Comparison of ENCODE assay signal across 8 cellular contexts in genomic region chr2:143937563-143938346, GRCh38.
DNase-seq lines count a peak whose midpoint lies in the region; ATAC-seq and TF ChIP-seq lines count a peak whose summit lies in the region.

No MANE protein-coding gene starts in this region.

- peak; percentile 22 to 35 for DNase-seq in Kasumi-1 (lab: John Stamatoyannopoulos, UW)
- peak in 1 of 2 donors; percentile 11 for DNase-seq in cardiac fibroblast (ENCODE audit: low read depth in 2 of 2)
- no peak for DNase-seq in lung (ENCODE audit: low spot score)
- no peak for DNase-seq in upper lobe of right lung
- no peak for DNase-seq in 8988T
- DNase-seq in activated naive CD4-positive, alpha-beta T cell (lab: John Stamatoyannopoulos, UW), result no peak

- H2AFZ ChIP-seq in ACC112 (ENCODE audit: low read length, unreplicated experiment), result peak overlapping the region; percentile 93

- intact Hi-C loops in upper lobe of right lung (cut with DNase I), result no loop called here

- 14 to 19% methylated on average over 20 of the region's 20 CpGs for WGBS in lung, 2 donors

- H3K9me3 ChIP-seq in lung (ENCODE audit: control insufficient read depth in 2 of 2, insufficient read depth in 1 of 2, low read length in 1 of 2) (no peaks in the 10 kb centered on the region), upper lobe of right lung (no peaks in the 10 kb centered on the region)

- TF ChIP-seq CTCF in cardiac fibroblast (IDR thresholded peaks at IDR 0.05; ENCODE audit: low read depth, low read length) (no peak), lung (IDR thresholded peaks at IDR 0.05; ENCODE audit: control extremely low read depth, extremely low read depth) (no peak), upper lobe of right lung (IDR thresholded peaks at IDR 0.05) (no peak)

- H3K27me3 ChIP-seq in ACC112 (ENCODE audit: insufficient read depth, low read length) (no peaks in the 10 kb centered on the region), lung (ENCODE audit: control insufficient read depth, insufficient read depth) (no peaks in the 10 kb centered on the region), upper lobe of right lung (peaks cover 9% of the 10 kb centered on the region)

- H3K79me2 ChIP-seq in ACC112 (ENCODE audit: control insufficient read depth, insufficient read depth, low read length, unreplicated experiment), result no peaks in the 10 kb centered on the region

- H3K4me1 ChIP-seq in ACC112 (ENCODE audit: control insufficient read depth, insufficient read depth, low read length, unreplicated experiment), result peaks cover 7% of the 10 kb centered on the region
- H3K4me1 ChIP-seq in lung (ENCODE audit: control insufficient read depth in 2 of 2, insufficient read depth in 2 of 2, low read length in 2 of 2), result peaks cover 0 to 9% of the 10 kb centered on the region in 2 donors
- peaks cover 8% of the 10 kb centered on the region for H3K4me1 ChIP-seq in upper lobe of right lung

- peak overlapping the region; percentile 87 for H3K4me3 ChIP-seq in ACC112 (ENCODE audit: low read depth, low read length)
- peak overlapping the region; percentile 36 to 60 for H3K4me3 ChIP-seq in cardiac fibroblast (replicated peaks in 1 of 2; ENCODE audit: low read depth in 2 of 2, low read length in 2 of 2)
- peak overlapping the region; percentile 52 for H3K4me3 ChIP-seq in lung
- H3K4me3 ChIP-seq in upper lobe of right lung, result peak overlapping the region; percentile 52

- H3K36me3 ChIP-seq in ACC112 (ENCODE audit: insufficient read depth, low read length), result no peaks in the 10 kb centered on the region
- H3K36me3 ChIP-seq in lung (ENCODE audit: control insufficient read depth in 2 of 2, insufficient read depth in 2 of 2, low read length in 2 of 2), result no peaks in the 10 kb centered on the region
- H3K36me3 ChIP-seq in upper lobe of right lung, result no peaks in the 10 kb centered on the region

- no peak overlapping the region for H3K27ac ChIP-seq in ACC112 (ENCODE audit: low read depth, low read length)
- peak overlapping the region in 1 of 2 donors; percentile 92 for H3K27ac ChIP-seq in lung (ENCODE audit: low read depth in 1 of 2, low read length in 1 of 2)
- peak overlapping the region; percentile 87 for H3K27ac ChIP-seq in upper lobe of right lung

- peak; percentile 25 for ATAC-seq in GM19043 (IDR thresholded peaks at IDR 0.05; ENCODE audit: low read depth, unreplicated experiment)
- no peak for ATAC-seq in lung (ENCODE audit: insufficient read depth, low FRiP score)
- ATAC-seq in upper lobe of right lung, result no peak

Comparison
In these comparisons a context has a peak if more than half of its experiments do, and no peak if none do; other contexts are left out.
1. DNase-seq: peak in Kasumi-1 (2 of 2); none in lung (single experiment), upper lobe of right lung (single experiment), 8988T (single experiment) and activated naive CD4-positive, alpha-beta T cell (0 of 4).
2. Peak in every context shown above with its lines, with median percentiles within 50 percentile points of each other: H3K4me3 ChIP-seq.